8 cellular contexts compared by ENCODE assay signal in genomic region chr1:150624134-150624533, GRCh38. TPM values are rescaled to one million over a fixed set of nuclear protein-coding genes. Genes with fewer than 3 reads are reported as not detected.
DNase-seq lines count a peak whose midpoint lies in the region; ATAC-seq, FAIRE-seq and TF ChIP-seq lines count a peak whose summit lies in the region.
"Not testable (repeated sequence)": the region's sequence is repeated elsewhere in the genome, so short reads cannot be mapped to it uniquely, and the experiment has no call there.

No MANE protein-coding gene starts in this region.

- intact Hi-C loops in CD4-positive, alpha-beta memory T cell (cut with micrococcal nuclease): loop anchor here (5.0 kb wide), 1 partner anchor 162 kb away; no protein-coding TSS in a partner anchor
- intact Hi-C loops in activated CD8-positive, alpha-beta T cell treated with anti-CD3 and anti-CD28 coated beads for 36 hours (cut with micrococcal nuclease): loop anchor here (10.0 kb wide), 1 partner anchor 139 kb away; the partner anchor contains the start of gene TARS2

- not testable (repeated sequence) for H3K9me3 Mint-ChIP-seq in CD4-positive, alpha-beta memory T cell; activated CD8-positive, alpha-beta T cell treated with anti-CD3 and anti-CD28 coated beads for 36 hours; activated naive CD8-positive, alpha-beta T cell (ENCODE audit: low read depth); effector memory CD8-positive, alpha-beta T cell

- not testable (repeated sequence) for ATAC-seq in activated CD8-positive, alpha-beta T cell treated with anti-CD3 and anti-CD28 coated beads for 36 hours; effector memory CD8-positive, alpha-beta T cell (replicated peaks)

- peak overlapping the region in 5 of 7 donors; percentile 53 to 82 (median 60) for H3K27ac Mint-ChIP-seq in CD4-positive, alpha-beta memory T cell
- peak overlapping the region; percentile 78 for H3K27ac Mint-ChIP-seq in activated CD8-positive, alpha-beta T cell treated with anti-CD3 and anti-CD28 coated beads for 36 hours
- peak overlapping the region; percentile 22 for H3K27ac Mint-ChIP-seq in activated naive CD8-positive, alpha-beta T cell
- H3K27ac Mint-ChIP-seq in effector memory CD8-positive, alpha-beta T cell: peak overlapping the region; percentile 17 to 20

- H3K36me3 ChIP-seq in CD4-positive, alpha-beta memory T cell (ENCODE audit: insufficient read depth, low read length): peaks cover 42% of the 10 kb centered on the region
- H3K36me3 ChIP-seq in keratinocyte (ENCODE audit: control insufficient read depth in 2 of 2, extremely low read depth in 1 of 2, insufficient read depth in 2 of 2, low read length in 2 of 2): peaks cover 11 to 39% of the 10 kb centered on the region in 2 experiments

- not testable (repeated sequence) for H2AFZ ChIP-seq in keratinocyte (ENCODE audit: control insufficient read depth, low read length)

- peaks cover 39 to 58% (median 48%) of the 10 kb centered on the region in 4 donors for H3K4me1 Mint-ChIP-seq in CD4-positive, alpha-beta memory T cell
- peaks cover 77% of the 10 kb centered on the region for H3K4me1 Mint-ChIP-seq in activated CD8-positive, alpha-beta T cell treated with anti-CD3 and anti-CD28 coated beads for 36 hours (ENCODE audit: low read depth)
- H3K4me1 Mint-ChIP-seq in activated naive CD8-positive, alpha-beta T cell (ENCODE audit: low read depth): peaks cover 62% of the 10 kb centered on the region
- H3K4me1 Mint-ChIP-seq in effector memory CD8-positive, alpha-beta T cell (ENCODE audit: low read depth in 2 of 2): peaks cover 18 to 21% of the 10 kb centered on the region in 2 donors

- H3K9ac ChIP-seq in keratinocyte (ENCODE audit: control insufficient read depth, extremely low read depth, insufficient read depth, low read length): peak overlapping the region; percentile 53

- not testable (repeated sequence) for H3K4me3 ChIP-seq in CD4-positive, alpha-beta memory T cell (ENCODE audit: low read length in 2 of 2)
- peak overlapping the region in 1 of 3 experiments; percentile 38 for H3K4me3 ChIP-seq in keratinocyte (ENCODE audit: control insufficient read depth in 2 of 3, extremely low read depth in 1 of 3, insufficient read depth in 2 of 3, low read depth in 1 of 3, low read length in 3 of 3)

- H3K79me2 ChIP-seq in keratinocyte (ENCODE audit: control insufficient read depth, insufficient read depth, low read length): peaks cover 40% of the 10 kb centered on the region

- H3K27ac ChIP-seq in CD4-positive, alpha-beta memory T cell (ENCODE audit: low read depth, low read length): not testable (repeated sequence)
- peak overlapping the region; percentile 41 for H3K27ac ChIP-seq in RWPE1
- peak overlapping the region; percentile 95 for H3K27ac ChIP-seq in keratinocyte (ENCODE audit: control insufficient read depth, insufficient read depth, low read length)

- not testable (repeated sequence) for DNase-seq in CD4-positive, alpha-beta memory T cell; activated CD8-positive, alpha-beta T cell treated with anti-CD3 and anti-CD28 coated beads for 36 hours; effector memory CD8-positive, alpha-beta T cell
- DNase-seq in RWPE1 (ENCODE audit: low spot score): peak; percentile 62
- peak; percentile 84 for DNase-seq in keratinocyte (ENCODE audit: low read depth, low spot score)
- peak; percentile 49 for DNase-seq in renal cortical epithelial cell (ENCODE audit: low read depth)
- peak; percentile 69 for DNase-seq in ureter (ENCODE audit: low spot score)

- TF ChIP-seq CTCF in RWPE1 (conservative IDR thresholded peaks at IDR 0.05; ENCODE audit: low read depth); activated CD8-positive, alpha-beta T cell treated with anti-CD3 and anti-CD28 coated beads for 36 hours (IDR thresholded peaks at IDR 0.05); keratinocyte (optimal IDR thresholded peaks at IDR 0.05 in 1 of 3, IDR thresholded peaks at IDR 0.05 in 1 of 3, conservative IDR thresholded peaks at IDR 0.05 in 1 of 3; ENCODE audit: extremely low read depth in 1 of 3, insufficient read depth in 2 of 3, low read length in 3 of 3): not testable (repeated sequence)

- H3K4me3 Mint-ChIP-seq in CD4-positive, alpha-beta memory T cell; activated CD8-positive, alpha-beta T cell treated with anti-CD3 and anti-CD28 coated beads for 36 hours; activated naive CD8-positive, alpha-beta T cell; effector memory CD8-positive, alpha-beta T cell: not testable (repeated sequence)

- not testable (repeated sequence) for H4K20me1 ChIP-seq in keratinocyte (ENCODE audit: control insufficient read depth, extremely low read depth, insufficient read depth, low read length)

- CTCF ChIA-PET in CD4-positive, alpha-beta memory T cell (lab: Charles Lee; ENCODE audit: partially characterized antibody): interaction anchor here (1.6 to 16.8 kb wide), 2 partner anchors 9 to 62 kb away, joined by 4 to 501 read pairs; no protein-coding TSS in a partner anchor
- CTCF ChIA-PET in RWPE1 (lab: Yijun Ruan, JAX): interaction anchor here (0.6 to 0.7 kb wide), 3 partner anchors 39 to 278 kb away, joined by 3 to 5 read pairs (median 5); partner anchors contain the start of gene MCL1
- CTCF ChIA-PET in activated CD8-positive, alpha-beta T cell treated with anti-CD3 and anti-CD28 coated beads for 36 hours (lab: Charles Lee): interaction anchor here (0.8 to 19.1 kb wide), 2 partner anchors 8 to 61 kb away, joined by 3 to 324 read pairs; no protein-coding TSS in a partner anchor

- POLR2A ChIA-PET in CD4-positive, alpha-beta memory T cell (lab: Charles Lee; ENCODE audit: partially characterized antibody): interaction anchor here (0.7 to 8.3 kb wide), 3 partner anchors 10 to 63 kb away, joined by 3 to 122 read pairs (median 5); partner anchors contain the start of gene MCL1
- POLR2A ChIA-PET in RWPE1 (lab: Yijun Ruan, JAX; ENCODE audit: low non-redundant PET): interaction anchor here (0.7 kb wide), 1 partner anchor 44 kb away, joined by 3 read pairs; the partner anchor contains the start of gene MCL1
- POLR2A ChIA-PET in activated CD8-positive, alpha-beta T cell treated with anti-CD3 and anti-CD28 coated beads for 36 hours (lab: Charles Lee): interaction anchor here (0.7 to 30.2 kb wide), 2 partner anchors 27 to 55 kb away, joined by 4 to 678 read pairs; partner anchors contain the start of gene MCL1

- not testable (repeated sequence) for H3K27me3 ChIP-seq in CD4-positive, alpha-beta memory T cell (ENCODE audit: insufficient read depth, low read length); keratinocyte (ENCODE audit: control insufficient read depth, extremely low read depth, insufficient read depth, low read length)

- not testable (repeated sequence) for H3K9me1 ChIP-seq in keratinocyte (ENCODE audit: control insufficient read depth, extremely low read depth, insufficient read depth, low read length)

- peaks cover 54 to 76% of the 10 kb centered on the region in 2 donors for H3K36me3 Mint-ChIP-seq in CD4-positive, alpha-beta memory T cell
- peaks cover 67% of the 10 kb centered on the region for H3K36me3 Mint-ChIP-seq in activated CD8-positive, alpha-beta T cell treated with anti-CD3 and anti-CD28 coated beads for 36 hours (ENCODE audit: low read depth)
- peaks cover 21% of the 10 kb centered on the region for H3K36me3 Mint-ChIP-seq in activated naive CD8-positive, alpha-beta T cell
- H3K36me3 Mint-ChIP-seq in effector memory CD8-positive, alpha-beta T cell (ENCODE audit: insufficient read depth): peaks cover 83% of the 10 kb centered on the region

- H3K9me3 ChIP-seq in CD4-positive, alpha-beta memory T cell (ENCODE audit: control insufficient read depth in 1 of 2, low read length in 2 of 2); keratinocyte (ENCODE audit: control insufficient read depth, low read depth, low read length): not testable (repeated sequence)

- dilution Hi-C loops in keratinocyte (cut with MboI; ENCODE audit: extremely low pct_ligation_motif_present, low sequenced_read_pairs): not testable (repeated sequence)

- H3K4me2 ChIP-seq in keratinocyte (ENCODE audit: control insufficient read depth, extremely low read depth, insufficient read depth, low read depth, low read length): peak overlapping the region; percentile 50

- not testable (repeated sequence) for H3K27me3 Mint-ChIP-seq in CD4-positive, alpha-beta memory T cell; activated CD8-positive, alpha-beta T cell treated with anti-CD3 and anti-CD28 coated beads for 36 hours; activated naive CD8-positive, alpha-beta T cell; effector memory CD8-positive, alpha-beta T cell

- FAIRE-seq in keratinocyte (lab: Jason Lieb, UNC): peak; percentile 98

- peaks cover 54% of the 10 kb centered on the region for H3K4me1 ChIP-seq in CD4-positive, alpha-beta memory T cell (ENCODE audit: insufficient read depth, low read length)
- H3K4me1 ChIP-seq in keratinocyte (ENCODE audit: control insufficient read depth, extremely low read depth, insufficient read depth, low read length): peaks cover 85% of the 10 kb centered on the region

RNA-seq across cellular contexts. Expression of gene ENSA, which starts 5.3 kb away (rescaled TPM):
- total RNA-seq in CD4-positive, alpha-beta memory T cell: 100 to 1,000 TPM in 1 of 2 experiments, 10 to 100 TPM in 1; 99.7 to 101 TPM
- polyA plus RNA-seq in CD4-positive, alpha-beta memory T cell: 10 to 100 TPM; 52.4 to 55.2 TPM
- total RNA-seq in activated CD8-positive, alpha-beta T cell treated with anti-CD3 and anti-CD28 coated beads for 36 hours: 100 to 1,000 TPM; 177 to 182 TPM
- polyA plus RNA-seq in keratinocyte: 76.8 to 157 TPM (median 102 TPM) in 3 replicates
- polyA plus RNA-seq in keratinocyte (2011; ENCODE audit: low read depth): 59.7 TPM
- polyA plus RNA-seq in keratinocyte (2011; cell fraction: cytosol; rRNA removed): 99.0 and 125 TPM in 2 replicates
- 56.9 and 69.4 TPM in 2 replicates for polyA plus RNA-seq in keratinocyte (2011; cell fraction: nucleus; rRNA removed)
- polyA plus RNA-seq in keratinocyte (2012; ENCODE audit: low replicate concordance): 87.5 and 131 TPM in 2 replicates
- polyA minus RNA-seq in keratinocyte: 13.2 to 36.5 TPM (median 22.0 TPM) in 3 replicates
- polyA minus RNA-seq in keratinocyte (2011; cell fraction: cytosol; rRNA and poly(A)+ RNA removed): 27.0 TPM
- polyA minus RNA-seq in keratinocyte (2011; cell fraction: nucleus; rRNA and poly(A)+ RNA removed): 7.9 and 12.7 TPM in 2 replicates
- total RNA-seq in renal cortical epithelial cell (109 and 232 TPM in 2 replicates), ureter (257 TPM)

RNA-seq across cellular contexts. Expression of gene MCL1, which starts 44.7 kb away (rescaled TPM):
- total RNA-seq in CD4-positive, alpha-beta memory T cell: 100 to 1,000 TPM; 314 to 331 TPM
- polyA plus RNA-seq in CD4-positive, alpha-beta memory T cell: 100 to 1,000 TPM; 116 to 207 TPM
- total RNA-seq in activated CD8-positive, alpha-beta T cell treated with anti-CD3 and anti-CD28 coated beads for 36 hours: 100 to 1,000 TPM; 207 TPM
- 105 to 237 TPM (median 156 TPM) in 3 replicates for polyA plus RNA-seq in keratinocyte
- polyA plus RNA-seq in keratinocyte (2011; ENCODE audit: low read depth): 301 TPM
- 85.0 and 142 TPM in 2 replicates for polyA plus RNA-seq in keratinocyte (2011; cell fraction: cytosol; rRNA removed)
- polyA plus RNA-seq in keratinocyte (2011; cell fraction: nucleus; rRNA removed): 241 and 336 TPM in 2 replicates
- polyA plus RNA-seq in keratinocyte (2012; ENCODE audit: low replicate concordance): 139 and 235 TPM in 2 replicates
- polyA minus RNA-seq in keratinocyte: 75.7 to 233 TPM (median 111 TPM) in 3 replicates
- polyA minus RNA-seq in keratinocyte (2011; cell fraction: cytosol; rRNA and poly(A)+ RNA removed): 164 TPM
- polyA minus RNA-seq in keratinocyte (2011; cell fraction: nucleus; rRNA and poly(A)+ RNA removed): 148 and 203 TPM in 2 replicates
- total RNA-seq in renal cortical epithelial cell: 250 and 364 TPM in 2 replicates
- total RNA-seq in ureter: 159 TPM

Comparison
In these comparisons a context has a peak if more than half of its experiments do, and no peak if none do; other contexts are left out.
1. H3K27ac Mint-ChIP-seq: peak in every context shown above with its lines; median percentile 78 in activated CD8-positive, alpha-beta T cell treated with anti-CD3 and anti-CD28 coated beads for 36 hours; 60 in CD4-positive, alpha-beta memory T cell; 22 in activated naive CD8-positive, alpha-beta T cell; 18 in effector memory CD8-positive, alpha-beta T cell.